ENCODE assay signal across 16 cellular contexts in genomic region chr9:100013573-100013972, GRCh38.
DNase-seq lines count a peak whose midpoint lies in the region; ATAC-seq, FAIRE-seq and TF ChIP-seq lines count a peak whose summit lies in the region.
"Had no signal": no experiment of that assay in that cellular context is flagged by ENCODE, and none has a peak within 500 bp of the region (broad histone marks: within the 10 kb centered on the region; RNA-seq: fewer than 3 reads in every experiment).

No MANE protein-coding gene starts in this region.

- 82% methylated on average over 2 of the region's 2 CpGs for WGBS in HepG2 (ENCODE audit: low lambda C conversion rate)
- 79% methylated on average over 2 of the region's 2 CpGs for WGBS in right lobe of liver (ENCODE audit: insufficient coverage, low coverage, low lambda C conversion rate, missing lambda C conversion rate)

- H3K4me1 ChIP-seq in HepG2 (ENCODE audit: insufficient read depth, low read length) = no peaks in the 10 kb centered on the region
- H3K4me1 ChIP-seq in right lobe of liver = no peaks in the 10 kb centered on the region
- H3K4me1 ChIP-seq: BLaER1 treated with 17β-estradiol and CSF1 and Interleukin-3, amounts not matched to agents 10 nM and 100 nM had no signal

- no peak for TF ChIP-seq EP300 in HepG2 (IDR thresholded peaks at IDR 0.05; ENCODE audit: low read depth in 2 of 2, low read length in 2 of 2)
- no peak for TF ChIP-seq EP300 in HepG2 (CRISPR knock-in tag; IDR thresholded peaks at IDR 0.05; ENCODE audit: borderline replicate concordance)

- peaks cover 7% of the 10 kb centered on the region for H3K9me3 Mint-ChIP-seq in activated B cell treated with CpG ODN at 0.5 μM for 24 hours

- H4K20me1 ChIP-seq in HepG2 (ENCODE audit: insufficient read depth, low read length) = no peaks in the 10 kb centered on the region

- H3K36me3 Mint-ChIP-seq in activated B cell treated with CpG ODN at 0.5 μM for 24 hours (ENCODE audit: low read depth) = peaks cover 67% of the 10 kb centered on the region

- H3K4me3 ChIP-seq in HepG2 (replicated peaks in 1 of 3; ENCODE audit: insufficient read depth in 1 of 3, low read depth in 2 of 3, low read length in 3 of 3) (no peak overlapping the region), right lobe of liver (no peak overlapping the region), fibroblast of villous mesenchyme (ENCODE audit: low read depth, low read length) (no peak overlapping the region)
- H3K4me3 ChIP-seq: BLaER1 treated with 17β-estradiol and CSF1 and Interleukin-3, amounts not matched to agents 10 nM and 100 nM; HAP-1 had no signal

- H3K9ac ChIP-seq in HepG2 (ENCODE audit: insufficient read depth, low read depth, low read length) = no peak overlapping the region
- H3K9ac ChIP-seq: BLaER1 treated with 17β-estradiol and CSF1 and Interleukin-3, amounts not matched to agents 10 nM and 100 nM had no signal

- DNase-seq in HepG2 (ENCODE audit: low spot score) (no peak), right lobe of liver (no peak), activated B cell treated with CpG ODN at 0.5 μM for 24 hours (no peak), fibroblast of villous mesenchyme (ENCODE audit: low read depth) (no peak), globus pallidus (ENCODE audit: low spot score) (no peak), islet precursor cell (no peak), left colon (no peak)
- DNase-seq: CD4-positive, CD25-positive, alpha-beta regulatory T cell; DMS53; GOT3; KBM-7 had no signal

- no TSS peak for BruUV-seq in HepG2 (replicated peaks; lab: Mats Ljungman, UMichigan)

- no peak for FAIRE-seq in HepG2 (lab: Jason Lieb, UNC)
- FAIRE-seq: HTR-8/SVneo had no signal

- H3K79me2 ChIP-seq in HepG2 (ENCODE audit: insufficient read depth, low read length) = no peaks in the 10 kb centered on the region

- no peak for TF ChIP-seq POLR2A in HepG2 (IDR thresholded peaks at IDR 0.05; ENCODE audit: insufficient read depth in 1 of 2, low read depth in 2 of 2, low read length in 2 of 2)
- TF ChIP-seq POLR2A in right lobe of liver (IDR thresholded peaks at IDR 0.05) = no peak

- TF ChIP-seq RAD21 in HepG2 (CRISPR knock-in tag; IDR thresholded peaks at IDR 0.05) = no peak

- H3K9me3 ChIP-seq in HepG2 (ENCODE audit: low read length) (no peaks in the 10 kb centered on the region), right lobe of liver (no peaks in the 10 kb centered on the region)
- H3K9me3 ChIP-seq: HAP-1 had no signal

- H3K36me3 ChIP-seq in HepG2 (replicated peaks in 1 of 2; ENCODE audit: control insufficient read depth in 1 of 2, insufficient read depth in 2 of 2, low read length in 2 of 2) = peaks cover 0 to 14% of the 10 kb centered on the region in 2 experiments; a peak in 3 of 5 replicates
- peaks cover 0 to 27% (median 9%) of the 10 kb centered on the region in 4 donors for H3K36me3 ChIP-seq in right lobe of liver

- in situ Hi-C loops in HepG2 (cut with HindIII; ENCODE audit: extremely low pct_ligation_motif_present, low pct_unique_long_range_greater_than_20kb) = loop anchor here (10.0 to 25.0 kb wide), 3 partner anchors 209 to 826 kb away; no protein-coding TSS in a partner anchor

- H3K27me3 ChIP-seq in HepG2 (ENCODE audit: control insufficient read depth in 1 of 2, insufficient read depth in 2 of 2, low read length in 2 of 2) (no peaks in the 10 kb centered on the region), right lobe of liver (no peaks in the 10 kb centered on the region)
- H3K27me3 ChIP-seq: BLaER1 treated with 17β-estradiol and CSF1 and Interleukin-3, amounts not matched to agents 10 nM and 100 nM had no signal

- POLR2A ChIA-PET in HepG2 (lab: Yijun Ruan, JAX) = no interaction called here
- POLR2A ChIA-PET in activated B cell treated with CpG ODN at 0.5 μM for 24 hours (lab: Charles Lee) = no interaction called here

- no peak overlapping the region for H3K4me2 ChIP-seq in HepG2 (ENCODE audit: low read depth, low read length)
- H3K4me2 ChIP-seq: BLaER1 treated with 17β-estradiol and CSF1 and Interleukin-3, amounts not matched to agents 10 nM and 100 nM had no signal

- no peak overlapping the region for H2AFZ ChIP-seq in HepG2 (ENCODE audit: low read length)

- no peaks in the 10 kb centered on the region for H3K4me1 Mint-ChIP-seq in activated B cell treated with CpG ODN at 0.5 μM for 24 hours

- ATAC-seq in HepG2 (no peak), right lobe of liver (no peak), activated B cell treated with CpG ODN at 0.5 μM for 24 hours (ENCODE audit: low read depth) (no peak), HG02678 (IDR thresholded peaks at IDR 0.05; ENCODE audit: unreplicated experiment) (no peak), left colon (no peak)

- H3K27me3 Mint-ChIP-seq in activated B cell treated with CpG ODN at 0.5 μM for 24 hours = no peaks in the 10 kb centered on the region
- H3K27me3 Mint-ChIP-seq: CD4-positive, CD25-positive, alpha-beta regulatory T cell had no signal

- no peak overlapping the region for H3K27ac ChIP-seq in HepG2 (ENCODE audit: extremely low read length, insufficient read depth, low read length)
- no peak overlapping the region for H3K27ac ChIP-seq in right lobe of liver
- H3K27ac ChIP-seq: 22Rv1; BLaER1 treated with 17β-estradiol and CSF1 and Interleukin-3, amounts not matched to agents 10 nM and 100 nM had no signal

- no peak for TF ChIP-seq CTCF in HepG2 (CRISPR knock-in tag; IDR thresholded peaks at IDR 0.05)
- no peak for TF ChIP-seq CTCF in right lobe of liver (IDR thresholded peaks at IDR 0.05)
- no peak for TF ChIP-seq CTCF in activated B cell treated with CpG ODN at 0.5 μM for 24 hours (IDR thresholded peaks at IDR 0.05)
- peak; percentile 6 for TF ChIP-seq CTCF in fibroblast of villous mesenchyme (IDR thresholded peaks at IDR 0.05; ENCODE audit: insufficient read depth, low read depth, low read length)

- CTCF ChIA-PET in HepG2 (lab: Yijun Ruan, JAX; ENCODE audit: low intra/inter-chr PET ratio, low total read pairs) (no interaction called here), activated B cell treated with CpG ODN at 0.5 μM for 24 hours (lab: Charles Lee) (interaction anchor here (0.6 to 3.3 kb wide), 4 partner anchors 197 to 829 kb away, joined by 3 to 22 read pairs (median 6); no protein-coding TSS in a partner anchor)

- intact Hi-C loops in HepG2 (cut with micrococcal nuclease; ENCODE audit: unreplicated experiment) (loop anchor here (5.0 kb wide), 1 partner anchor 106 kb away; the partner anchor contains the start of gene STX17), right lobe of liver (cut with DNase I) (no loop called here), activated B cell treated with CpG ODN at 0.5 μM for 24 hours (cut with micrococcal nuclease) (loop anchor here (5.0 to 10.0 kb wide), 3 partner anchors 191 to 1166 kb away; partner anchors contain the start of gene NR4A3), left colon (cut with DNase I, micrococcal nuclease) (loop anchor here in 1 of 2 donors (10.0 kb wide), 1 partner anchor 199 kb away; no protein-coding TSS in a partner anchor)

- H3K4me3 Mint-ChIP-seq in activated B cell treated with CpG ODN at 0.5 μM for 24 hours = no peak overlapping the region
- H3K4me3 Mint-ChIP-seq: CD4-positive, CD25-positive, alpha-beta regulatory T cell had no signal

- H3K27ac Mint-ChIP-seq in activated B cell treated with CpG ODN at 0.5 μM for 24 hours = peak overlapping the region; percentile 51
- H3K27ac Mint-ChIP-seq: CD4-positive, CD25-positive, alpha-beta regulatory T cell had no signal

TF ChIP-seq in HepG2, 621 proteins besides CTCF, POLR2A, EP300 and RAD21 (continues in another document):
- TF ChIP-seq ATM (IDR thresholded peaks at IDR 0.05; ENCODE audit: borderline replicate concordance) = no peak
- no peak for TF ChIP-seq YEATS2 (CRISPR knock-in tag; IDR thresholded peaks at IDR 0.05; ENCODE audit: borderline replicate concordance)
- TF ChIP-seq ZMYM3 (CRISPR knock-in tag; IDR thresholded peaks at IDR 0.05) = no peak
- TF ChIP-seq KLF11 (CRISPR knock-in tag; IDR thresholded peaks at IDR 0.05) = no peak
- 0 out of 2 replicates have a peak, but pooled peaks have one; percentile 1 for TF ChIP-seq MAFF (IDR thresholded peaks at IDR 0.05; ENCODE audit: low read depth, low read length)
- TF ChIP-seq ATF7 (IDR thresholded peaks at IDR 0.05) = no peak
- no peak for TF ChIP-seq ATF7 (CRISPR knock-in tag; IDR thresholded peaks at IDR 0.05)
- no peak for TF ChIP-seq CSRNP1 (CRISPR knock-in tag; IDR thresholded peaks at IDR 0.05)

Comparison
In these comparisons a context has a peak if more than half of its experiments do, and no peak if none do; other contexts are left out.
1. intact Hi-C loops: an anchor here in HepG2 (5.0 kb wide) and activated B cell treated with CpG ODN at 0.5 μM for 24 hours (5.0 to 10.0 kb wide); none called in right lobe of liver.